ENCODE assay signal across 27 cellular contexts in the genomic region with DNA sequence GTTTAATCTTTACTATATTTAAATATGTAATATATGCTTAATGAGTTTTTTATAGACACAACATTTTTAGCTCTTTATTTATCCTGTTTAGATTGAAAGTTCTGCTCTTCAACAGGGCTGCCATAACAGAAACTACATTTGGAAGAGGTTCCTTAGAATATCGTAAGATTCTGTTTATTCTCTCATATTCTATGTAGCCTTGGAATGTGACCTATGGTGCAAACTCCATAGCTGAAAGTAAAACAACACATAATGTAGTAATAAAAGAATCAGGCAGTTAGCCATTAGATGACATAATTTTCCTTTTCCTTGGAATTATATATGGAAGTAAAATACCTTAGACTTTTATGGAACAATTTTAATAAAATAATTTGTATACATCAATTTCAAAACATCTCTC.
"Had no signal": no experiment of that assay in that cellular context is flagged by ENCODE, and none has a peak within 500 bp of the region (broad histone marks: within the 10 kb centered on the region; RNA-seq: fewer than 3 reads in every experiment).

No MANE protein-coding gene starts in this region.

- H3K27me3 Mint-ChIP-seq: activated CD4-positive, alpha-beta T cell treated with anti-CD3 and anti-CD28 coated beads for 36 hours; activated naive CD8-positive, alpha-beta T cell; natural killer cell treated with Interleukin-12 subunit alpha and Interleukin-12 subunit beta and Interleukin-15 and Interleukin-18, amount 100 ng/mL, for 72 hours; T-cell had no signal

- H3K4me1 Mint-ChIP-seq: activated CD4-positive, alpha-beta T cell treated with anti-CD3 and anti-CD28 coated beads for 36 hours; T-cell had no signal

- DNase-seq: activated CD4-positive, alpha-beta T cell treated with anti-CD3 and anti-CD28 coated beads for 36 hours; activated CD4-positive, CD25-positive, alpha-beta regulatory T cell; activated naive CD4-positive, alpha-beta T cell; activated T-cell treated with anti-CD3 and anti-CD28 coated beads for 4 hours; activated T-cell treated with anti-CD3 and anti-CD28 coated beads, Interleukin-2, amount 50 U/mL, for 72 hours; adrenal gland; brain microvascular endothelial cell; caudate nucleus; dermis blood vessel endothelial cell; effector CD4-positive, alpha-beta T cell; foreskin keratinocyte; heart right ventricle; kidney glomerular epithelial cell; left lung; lower lobe of right lung; mucosa of descending colon; stimulated activated CD4-positive, alpha-beta T cell treated with anti-CD3 and anti-CD28 coated beads, Interleukin-2, amount 100 ng/mL, for 48 hours; stimulated activated naive CD8-positive, alpha-beta T cell treated with anti-CD3 and anti-CD28 coated beads, Interleukin-15, Interleukin-2, amounts not matched to agents 100 U/mL and 50 U/mL, for 24 hours; T-cell; upper lobe of left lung had no signal

- H3K36me3 ChIP-seq: adrenal gland, ascending aorta, brain microvascular endothelial cell, esophagus muscularis mucosa, heart right ventricle, left lung, lower lobe of right lung, right atrium auricular region, upper lobe of left lung, vagina had no signal

- H3K9me3 Mint-ChIP-seq: T-helper 2 cell treated with Interferon-gamma antibody and Interleukin-4, amounts not matched to agents 5 μg/mL and 100 μg/mL, for 36 hours had no signal

- H3K27ac Mint-ChIP-seq: activated CD4-positive, alpha-beta T cell treated with anti-CD3 and anti-CD28 coated beads for 36 hours; activated naive CD8-positive, alpha-beta T cell; activated T-cell treated with anti-CD3 and anti-CD28 coated beads, Interleukin-2, amount 50 U/mL, for 72 hours; natural killer cell treated with Interleukin-12 subunit alpha and Interleukin-12 subunit beta and Interleukin-15 and Interleukin-18, amount 100 ng/mL, for 72 hours; T-cell; T-helper 2 cell treated with Interferon-gamma antibody and Interleukin-4, amounts not matched to agents 5 μg/mL and 100 μg/mL, for 36 hours had no signal

- H3K27me3 ChIP-seq: adrenal gland, ascending aorta, brain microvascular endothelial cell, esophagus muscularis mucosa, foreskin keratinocyte, heart right ventricle, left lung, right atrium auricular region, upper lobe of left lung, vagina had no signal

- H3K4me3 ChIP-seq: adrenal gland, ascending aorta, esophagus muscularis mucosa, heart right ventricle, left lung, lower lobe of right lung, mucosa of descending colon, right atrium auricular region, upper lobe of left lung, vagina had no signal

- H3K4me1 ChIP-seq: adrenal gland, ascending aorta, esophagus muscularis mucosa, foreskin keratinocyte, heart right ventricle, left lung, lower lobe of right lung, right atrium auricular region, upper lobe of left lung, vagina had no signal

- H3K27ac ChIP-seq: adrenal gland, ascending aorta, brain microvascular endothelial cell, esophagus muscularis mucosa, foreskin keratinocyte, heart right ventricle, left lung, lower lobe of right lung, right atrium auricular region, upper lobe of left lung, vagina had no signal

- H3K36me3 Mint-ChIP-seq: activated naive CD8-positive, alpha-beta T cell; natural killer cell treated with Interleukin-12 subunit alpha and Interleukin-12 subunit beta and Interleukin-15 and Interleukin-18, amount 100 ng/mL, for 72 hours; T-cell had no signal

- H3K4me3 Mint-ChIP-seq: activated CD4-positive, alpha-beta T cell treated with anti-CD3 and anti-CD28 coated beads for 36 hours; activated naive CD8-positive, alpha-beta T cell; activated T-cell treated with anti-CD3 and anti-CD28 coated beads, Interleukin-2, amount 50 U/mL, for 72 hours; natural killer cell treated with Interleukin-12 subunit alpha and Interleukin-12 subunit beta and Interleukin-15 and Interleukin-18, amount 100 ng/mL, for 72 hours; T-cell; T-helper 2 cell treated with Interferon-gamma antibody and Interleukin-4, amounts not matched to agents 5 μg/mL and 100 μg/mL, for 36 hours had no signal

- H3K9me3 ChIP-seq: adrenal gland, ascending aorta, esophagus muscularis mucosa, heart right ventricle, left lung, lower lobe of right lung, mucosa of descending colon, right atrium auricular region, upper lobe of left lung, vagina had no signal
